9 cellular contexts compared by ENCODE assay signal in genomic region chr3:129485681-129486056, GRCh38. TPM values are rescaled to one million over a fixed set of nuclear protein-coding genes. Genes with fewer than 3 reads are reported as not detected.
DNase-seq lines count a peak whose midpoint lies in the region; ATAC-seq and TF ChIP-seq lines count a peak whose summit lies in the region.
"Had no signal": no experiment of that assay in that cellular context is flagged by ENCODE, and none has a peak within 500 bp of the region (broad histone marks: within the 10 kb centered on the region; RNA-seq: fewer than 3 reads in every experiment).

No MANE protein-coding gene starts in this region.

- no peaks in the 10 kb centered on the region for H3K9me2 ChIP-seq in GM23248 (ENCODE audit: insufficient read depth)

- in situ Hi-C loops in GM23248 (cut with MboI) (loop anchor here (25.0 kb wide), 1 partner anchor 327 kb away; no protein-coding TSS in a partner anchor), astrocyte of the cerebellum (cut with HindIII; ENCODE audit: low sequenced_read_pairs) (no loop called here)

- intact Hi-C loops in left cardiac atrium (cut with DNase I) = loop anchor here in 1 of 2 donors (5.0 kb wide), 1 partner anchor 342 kb away; no protein-coding TSS in a partner anchor

- no peak for TF ChIP-seq CTCF in astrocyte of the cerebellum (IDR thresholded peaks at IDR 0.05; ENCODE audit: low read depth, low read length, missing control alignments)

- ATAC-seq in left cardiac atrium (peak; percentile 65 to 72), HG03095 (IDR thresholded peaks at IDR 0.05; ENCODE audit: unreplicated experiment) (no peak)

- no peaks in the 10 kb centered on the region for H3K27me3 ChIP-seq in GM23248 (replicated peaks; ENCODE audit: insufficient read depth)

- peaks cover 52% of the 10 kb centered on the region for H3F3A ChIP-seq in GM23248 (ENCODE audit: insufficient read depth)

- H4K20me1 ChIP-seq in GM23248 (ENCODE audit: insufficient read depth) = no peaks in the 10 kb centered on the region

- H3K4me3 ChIP-seq in GM23248 = 0 out of 2 replicates have a peak overlapping the region, but pooled peaks have one; percentile 59
- no peak overlapping the region for H3K4me3 ChIP-seq in astrocyte of the cerebellum (ENCODE audit: low read depth, low read length)
- no peak overlapping the region for H3K4me3 ChIP-seq in skeletal muscle cell (ENCODE audit: low read depth, low read length)

- no peaks in the 10 kb centered on the region for H3K36me3 ChIP-seq in GM23248 (ENCODE audit: low read depth)

- H3K79me2 ChIP-seq in GM23248 (ENCODE audit: insufficient read depth) = no peaks in the 10 kb centered on the region

- H3K9ac ChIP-seq in GM23248 = peak overlapping the region; percentile 75

- H3K4me2 ChIP-seq in GM23248 (ENCODE audit: unreplicated experiment) = peak overlapping the region; percentile 79

- WGBS in GM23248 (ENCODE audit: low coverage in 1 of 2, low lambda C conversion rate in 2 of 2, missing lambda C conversion rate in 2 of 2), 2 experiments = 1% methylated on average over 8 of the region's 8 CpGs

- peak overlapping the region; percentile 97 for H3K27ac ChIP-seq in GM23248

- peaks cover 54% of the 10 kb centered on the region for H3K4me1 ChIP-seq in GM23248 (ENCODE audit: insufficient read depth)

- DNase-seq in GM23248 (peak; percentile 99), astrocyte of the cerebellum (ENCODE audit: low read depth) (peak; percentile 93), left cardiac atrium (peak; percentile 86), skeletal muscle cell (ENCODE audit: low read depth) (peak; percentile 94), T-helper 1 cell (no peak), germinal center (ENCODE audit: low spot score) (no peak)
- no peak for DNase-seq in stimulated activated CD8-positive, alpha-beta memory T cell treated with anti-CD3 and anti-CD28 coated beads, Interleukin-4, amount 100 ng/mL, for 48 hours

- no peaks in the 10 kb centered on the region for H3K9me3 ChIP-seq in GM23248 (ENCODE audit: low read depth)

- no peak overlapping the region for H2AFZ ChIP-seq in GM23248

RNA-seq across cellular contexts. Expression of gene RHO, which starts 42.8 kb away (rescaled TPM):
- not detected in 2 replicates for total RNA-seq in GM23248 (2014; rRNA removed; shearing (Covaris generic))
- not detected in 2 replicates for polyA plus RNA-seq in GM23248 (2016; fragmentation: Nextera tagmentation; extraction: Ambion mirVana)
- total RNA-seq in left cardiac atrium = not detected
- total RNA-seq: activated CD8-positive, alpha-beta memory T cell treated with anti-CD3 and anti-CD28 coated beads for 36 hours had no signal

RNA-seq across cellular contexts. Expression of gene IFT122, which starts 45.6 kb away (rescaled TPM):
- 16.3 and 25.4 TPM in 2 replicates for total RNA-seq in GM23248 (2014; rRNA removed; shearing (Covaris generic))
- polyA plus RNA-seq in GM23248 (2016; fragmentation: Nextera tagmentation; extraction: Ambion mirVana) = 13.5 and 16.1 TPM in 2 replicates
- total RNA-seq in left cardiac atrium = 10 to 100 TPM; 20.2 to 43.4 TPM

RNA-seq across cellular contexts. Expression of gene MBD4, which starts 45.9 kb away (rescaled TPM):
- total RNA-seq in GM23248 (2014; rRNA removed; shearing (Covaris generic)) = 27.2 and 49.8 TPM in 2 replicates
- polyA plus RNA-seq in GM23248 (2016; fragmentation: Nextera tagmentation; extraction: Ambion mirVana) = 36.2 and 36.8 TPM in 2 replicates
- 10 to 100 TPM; 18.7 to 48.9 TPM for total RNA-seq in left cardiac atrium

RNA-seq across cellular contexts. Expression of gene EFCAB12, which starts 57.2 kb away (rescaled TPM):
- not detected in 2 replicates for total RNA-seq in GM23248 (2014; rRNA removed; shearing (Covaris generic))
- polyA plus RNA-seq in GM23248 (2016; fragmentation: Nextera tagmentation; extraction: Ambion mirVana) = not detected in 2 replicates
- total RNA-seq in left cardiac atrium = under 1 TPM; 0.32 to 0.37 TPM

RNA-seq across cellular contexts. Expression of gene H1-8, which starts 57.3 kb away (rescaled TPM):
- not detected in 2 replicates for total RNA-seq in GM23248 (2014; rRNA removed; shearing (Covaris generic))
- not detected in 2 replicates for polyA plus RNA-seq in GM23248 (2016; fragmentation: Nextera tagmentation; extraction: Ambion mirVana)
- not detected for total RNA-seq in left cardiac atrium
- total RNA-seq: activated CD8-positive, alpha-beta memory T cell treated with anti-CD3 and anti-CD28 coated beads for 36 hours had no signal

Comparison
In these comparisons a context has a peak if more than half of its experiments do, and no peak if none do; other contexts are left out.
1. DNase-seq: peak in GM23248 (single experiment), astrocyte of the cerebellum (single experiment), left cardiac atrium (single experiment) and skeletal muscle cell (single experiment); none in stimulated activated CD8-positive, alpha-beta memory T cell treated with anti-CD3 and anti-CD28 coated beads, Interleukin-4, amount 100 ng/mL, for 48 hours (single experiment), T-helper 1 cell (0 of 5) and germinal center (single experiment).